ENCODE assay signal across 14 cellular contexts in the genomic region with DNA sequence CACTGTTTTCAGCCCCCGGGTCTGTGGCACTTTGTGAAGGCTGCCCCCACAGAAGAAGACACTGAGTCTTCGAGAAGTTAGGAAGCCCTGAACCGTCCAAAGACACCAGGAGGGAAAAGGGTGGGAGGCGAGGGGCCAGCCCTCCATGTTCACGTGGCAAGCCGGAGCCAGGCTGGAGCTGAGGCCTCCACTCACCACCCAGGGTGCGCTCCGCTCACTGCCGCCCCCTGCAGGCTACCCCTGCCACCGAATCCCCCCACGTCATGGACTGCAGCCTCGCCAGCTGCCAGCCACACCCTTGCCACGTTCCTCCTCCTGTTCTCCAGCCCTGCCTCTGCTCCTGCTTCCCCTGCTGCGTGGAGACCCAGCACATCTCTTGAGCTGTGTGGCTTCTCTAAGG. TPM values are rescaled to one million over a fixed set of nuclear protein-coding genes. Genes with fewer than 3 reads are reported as not detected.
DNase-seq lines count a peak whose midpoint lies in the region; ATAC-seq and TF ChIP-seq lines count a peak whose summit lies in the region.
"Had no signal": no experiment of that assay in that cellular context is flagged by ENCODE, and none has a peak within 500 bp of the region (broad histone marks: within the 10 kb centered on the region; RNA-seq: fewer than 3 reads in every experiment).

No MANE protein-coding gene starts in this region.

- no peaks in the 10 kb centered on the region for H3K36me3 ChIP-seq in WERI-Rb-1
- no peaks in the 10 kb centered on the region for H3K36me3 ChIP-seq in testis (ENCODE audit: low read depth, missing control alignments)
- H3K36me3 ChIP-seq in mesendoderm (ENCODE audit: control insufficient read depth, insufficient read depth, low read length): no peaks in the 10 kb centered on the region
- H3K36me3 ChIP-seq: BLaER1 treated with 17β-estradiol and CSF1 and Interleukin-3, amounts not matched to agents 10 nM and 100 nM had no signal

- WGBS in testis, 2 donors: 55 to 64% methylated on average over 8 to 14 of the region's 14 CpGs
- no CpG with 5 or more reads among the region's 14 CpGs for WGBS in mesendoderm (ENCODE audit: extremely low coverage, insufficient coverage, low lambda C conversion rate)

- H3K18ac ChIP-seq in mesendoderm (ENCODE audit: low read length): no peak overlapping the region

- H2BK120ac ChIP-seq in mesendoderm (ENCODE audit: low read depth, low read length): no peak overlapping the region

- no peak overlapping the region for H3K9ac ChIP-seq in mesendoderm (ENCODE audit: low read length)
- H3K9ac ChIP-seq: BLaER1 treated with 17β-estradiol and CSF1 and Interleukin-3, amounts not matched to agents 10 nM and 100 nM had no signal

- peak; percentile 85 for TF ChIP-seq CTCF in WERI-Rb-1 (IDR thresholded peaks at IDR 0.05; ENCODE audit: low read depth, low read length)
- TF ChIP-seq CTCF in testis (IDR thresholded peaks at IDR 0.05): no peak

- no peak overlapping the region for H2BK5ac ChIP-seq in mesendoderm (ENCODE audit: low read length)

- H3K9me3 ChIP-seq in WERI-Rb-1 (ENCODE audit: severe bottlenecking) (peaks cover 2% of the 10 kb centered on the region), testis (no peaks in the 10 kb centered on the region)

- no peaks in the 10 kb centered on the region for H3K4me1 ChIP-seq in testis
- H3K4me1 ChIP-seq in mesendoderm (ENCODE audit: control insufficient read depth, low read depth, low read length): no peaks in the 10 kb centered on the region
- H3K4me1 ChIP-seq: BLaER1 treated with 17β-estradiol and CSF1 and Interleukin-3, amounts not matched to agents 10 nM and 100 nM had no signal

- no peak overlapping the region for H4K8ac ChIP-seq in mesendoderm (ENCODE audit: low read depth, low read length)

- ATAC-seq in HG03354 (IDR thresholded peaks at IDR 0.05; ENCODE audit: poor library complexity, severe bottlenecking, unreplicated experiment): no peak

- no peaks in the 10 kb centered on the region for H3K79me1 ChIP-seq in mesendoderm (ENCODE audit: low read length)

- H4K5ac ChIP-seq in mesendoderm (ENCODE audit: low read length): no peak overlapping the region

- H2AK5ac ChIP-seq in mesendoderm (ENCODE audit: low read length): no peak overlapping the region

- H3K4ac ChIP-seq in mesendoderm (ENCODE audit: low read depth, low read length): no peak overlapping the region

- TF ChIP-seq POLR2A in testis (IDR thresholded peaks at IDR 0.05): no peak

- H2BK15ac ChIP-seq in mesendoderm (replicated peaks; ENCODE audit: low read depth): no peak overlapping the region

- H3K27ac ChIP-seq in WERI-Rb-1 (no peak overlapping the region), testis (no peak overlapping the region), mesendoderm (ENCODE audit: low read depth, low read length) (no peak overlapping the region)
- H3K27ac ChIP-seq: BLaER1 treated with 17β-estradiol and CSF1 and Interleukin-3, amounts not matched to agents 10 nM and 100 nM had no signal

- intact Hi-C loops in testis (cut with DNase I; ENCODE audit: low total_unique reads): no loop called here

- no peak overlapping the region for H3K23ac ChIP-seq in mesendoderm (ENCODE audit: low read length)

- H3K27me3 ChIP-seq in WERI-Rb-1 (ENCODE audit: insufficient read depth, low read depth, severe bottlenecking) (peaks cover 83% of the 10 kb centered on the region), testis (no peaks in the 10 kb centered on the region), mesendoderm (ENCODE audit: insufficient read depth, low read length, poor library complexity) (no peaks in the 10 kb centered on the region)

- DNase-seq in stimulated activated CD4-positive, alpha-beta T cell treated with anti-CD3 and anti-CD28 coated beads, Interleukin-1b, Interleukin-23, amount 100 ng/mL, for 48 hours: peak; percentile 25
- DNase-seq in stimulated activated CD4-positive, alpha-beta T cell treated with anti-CD3 and anti-CD28 coated beads, Interleukin-12 subunit alpha, Interleukin-12 subunit beta, amount 100 ng/mL, for 4 hours: no peak
- peak; percentile 19 for DNase-seq in HT-29 (ENCODE audit: low spot score)
- DNase-seq in WERI-Rb-1: peak; percentile 51
- DNase-seq in testis: peak; percentile 31
- DNase-seq in COLO668 (lab: John Stamatoyannopoulos, UW; ENCODE audit: unreplicated experiment): no peak
- DNase-seq in mesendoderm: no peak
- DNase-seq: activated gamma-delta T cell treated with Interleukin-2 at 50 U/mL for 16 hours, GF-D8, naive B cell, NCI-H2081 treated with DMSO at 0.1 percent for 48 hours had no signal

- no peak overlapping the region for H3K4me3 ChIP-seq in WERI-Rb-1 (ENCODE audit: low read depth, low read length)
- no peak overlapping the region for H3K4me3 ChIP-seq in testis
- H3K4me3 ChIP-seq in mesendoderm (ENCODE audit: low read length): no peak overlapping the region
- H3K4me3 ChIP-seq: BLaER1 treated with 17β-estradiol and CSF1 and Interleukin-3, amounts not matched to agents 10 nM and 100 nM had no signal

- no peak overlapping the region for H3K4me2 ChIP-seq in mesendoderm (ENCODE audit: low read length)
- H3K4me2 ChIP-seq: BLaER1 treated with 17β-estradiol and CSF1 and Interleukin-3, amounts not matched to agents 10 nM and 100 nM had no signal

- H3K79me2 ChIP-seq in mesendoderm (ENCODE audit: control insufficient read depth, insufficient read depth, low read length): no peaks in the 10 kb centered on the region

- H3K56ac ChIP-seq in mesendoderm (ENCODE audit: low read length): no peak overlapping the region

RNA-seq across cellular contexts. Expression of a gene that starts 59.0 kb away (rescaled TPM):
- not detected in 2 replicates for total RNA-seq in HT-29 (2014; rRNA removed; shearing (Covaris generic))
- 1 to 10 TPM in 1 of 2 donors, under 1 TPM in 1; 0.81 to 1.6 TPM for total RNA-seq in testis
- 1.6 TPM for polyA plus RNA-seq in testis (ENCODE audit: insufficient read depth, low read depth, low replicate concordance)
- polyA plus RNA-seq in mesendoderm (2013, experiment 1 of 2): not detected
- not detected for polyA plus RNA-seq in mesendoderm (2013, experiment 2 of 2)
- total RNA-seq: glomerular endothelial cell had no signal

Comparison
In these comparisons a context has a peak if more than half of its experiments do, and no peak if none do; other contexts are left out.
1. DNase-seq: peak in stimulated activated CD4-positive, alpha-beta T cell treated with anti-CD3 and anti-CD28 coated beads, Interleukin-1b, Interleukin-23, amount 100 ng/mL, for 48 hours (single experiment), HT-29 (single experiment), WERI-Rb-1 (single experiment) and testis (single experiment); none in stimulated activated CD4-positive, alpha-beta T cell treated with anti-CD3 and anti-CD28 coated beads, Interleukin-12 subunit alpha, Interleukin-12 subunit beta, amount 100 ng/mL, for 4 hours (single experiment), COLO668 (single experiment) and mesendoderm (single experiment).